In genomic region chr17:42519546-42520444, GRCh38 we compare ENCODE assay signal across 1 cellular context.
TF ChIP-seq lines count a peak whose summit lies in the region.

No MANE protein-coding gene starts in this region.

TF ChIP-seq in H1, 55 proteins besides CTCF, POLR2A, EP300 and RAD21:
- TF ChIP-seq TEAD4 (IDR thresholded peaks at IDR 0.05; ENCODE audit: low read depth, low read length) (peak; percentile 25; the same call in 1 of the 2 replicates), CREB1 (IDR thresholded peaks at IDR 0.05) (no peak), ATF3 (IDR thresholded peaks at IDR 0.05; ENCODE audit: insufficient read depth, low read depth, low read length) (peak; percentile 80), TCF12 (IDR thresholded peaks at IDR 0.05; ENCODE audit: low read depth, low read length) (peak; percentile 71; the same call in 1 of the 2 replicates), ASH2L (IDR thresholded peaks at IDR 0.05; ENCODE audit: low read length) (no peak), SRF (IDR thresholded peaks at IDR 0.05; ENCODE audit: low read depth, low read length) (peak; percentile 90), RBBP5 (IDR thresholded peaks at IDR 0.05; ENCODE audit: borderline replicate concordance, low read depth, low read length) (peak; percentile 71; the same call in 1 of the 2 replicates), CBX8 (IDR thresholded peaks at IDR 0.05; ENCODE audit: borderline replicate concordance, low read depth, low read length) (no peak), SAP30 (IDR thresholded peaks at IDR 0.05; ENCODE audit: insufficient read depth, insufficient replicate concordance, low read length) (no peak), SIN3A (conservative IDR thresholded peaks at IDR 0.05 in 1 of 2, IDR thresholded peaks at IDR 0.05 in 1 of 2; ENCODE audit: low read depth in 1 of 2, low read length in 2 of 2) (peak; percentile 74 to 85; a peak in 2 of 4 replicates), POLR2AphosphoS5 (IDR thresholded peaks at IDR 0.05; ENCODE audit: low read depth, low read length) (no peak), TBP (IDR thresholded peaks at IDR 0.05; ENCODE audit: low read depth, low read length) (peak; percentile 33; the same call in 1 of the 2 replicates), USF2 (IDR thresholded peaks at IDR 0.05; ENCODE audit: low read length) (peak; percentile 90), YY1 (IDR thresholded peaks at IDR 0.05; ENCODE audit: low read depth, low read length) (0 out of 2 replicates have a peak, but pooled peaks have one; percentile 7)
- TF ChIP-seq, protein P1, sequence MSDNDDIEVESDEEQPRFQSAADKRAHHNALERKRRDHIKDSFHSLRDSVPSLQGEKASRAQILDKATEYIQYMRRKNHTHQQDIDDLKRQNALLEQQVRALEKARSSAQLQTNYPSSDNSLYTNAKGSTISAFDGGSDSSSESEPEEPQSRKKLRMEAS (IDR thresholded peaks at IDR 0.05) = peak; percentile 79
- TF ChIP-seq, protein P2, sequence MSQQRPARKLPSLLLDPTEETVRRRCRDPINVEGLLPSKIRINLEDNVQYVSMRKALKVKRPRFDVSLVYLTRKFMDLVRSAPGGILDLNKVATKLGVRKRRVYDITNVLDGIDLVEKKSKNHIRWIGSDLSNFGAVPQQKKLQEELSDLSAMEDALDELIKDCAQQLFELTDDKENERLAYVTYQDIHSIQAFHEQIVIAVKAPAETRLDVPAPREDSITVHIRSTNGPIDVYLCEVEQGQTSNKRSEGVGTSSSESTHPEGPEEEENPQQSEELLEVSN (IDR thresholded peaks at IDR 0.05) = peak; percentile 31; the same call in 1 of the 2 replicates
